In the genomic region with DNA sequence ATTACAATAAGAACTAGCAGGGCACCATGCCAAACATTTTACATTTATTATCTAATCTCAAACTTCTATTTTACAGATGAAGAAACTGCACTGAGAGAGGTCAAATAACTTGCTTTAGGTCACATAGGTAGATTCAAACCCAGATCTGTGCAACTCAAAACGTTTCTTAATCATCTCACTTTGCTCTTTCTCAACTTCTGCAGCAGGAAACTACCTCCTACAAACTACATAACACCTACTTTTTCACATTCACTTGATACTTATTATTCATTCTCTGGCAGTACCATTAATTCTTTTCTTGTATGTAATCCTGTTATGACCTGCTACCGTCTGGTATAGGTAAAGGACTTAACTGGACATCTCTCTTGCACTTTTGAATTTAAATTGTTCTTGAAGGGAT, we compare ENCODE assay signal across 25 cellular contexts.
"Had no signal": no experiment of that assay in that cellular context is flagged by ENCODE, and none has a peak within 500 bp of the region (broad histone marks: within the 10 kb centered on the region; RNA-seq: fewer than 3 reads in every experiment).

No MANE protein-coding gene starts in this region.

- H3K27me3 ChIP-seq: esophagus squamous epithelium, gastrocnemius medialis, suprapubic skin, tibial nerve had no signal

- H3K9me3 Mint-ChIP-seq: activated CD4-positive, alpha-beta T cell treated with anti-CD3 and anti-CD28 coated beads, Interleukin-2, amount 10 ng/mL, durations not matched to agents 24 days and 14 days; activated naive CD8-positive, alpha-beta T cell treated with anti-CD3 and anti-CD28 coated beads, Interleukin-2, amount 50 U/mL, for 24 hours; activated T-helper 1 cell treated with anti-CD3 and anti-CD28 coated beads, Interleukin-12 subunit alpha, Interleukin-12 subunit beta, Interleukin-2, Interleukin-4 antibody, amounts not matched to agents 30 ng/mL and 10 ng/mL and 1 ng/mL, durations not matched to agents 14 hours and 24 hours and 36 hours; dendritic cell treated with granulocyte-macrophage colony-stimulating factor and Interleukin-4, amounts not matched to agents 40 ng/mL and 50 ng/mL, for 4 days; memory B cell; naive B cell; neural crest cell; stimulated activated effector memory CD8-positive, alpha-beta T cell treated with anti-CD3 and anti-CD28 coated beads, Interleukin-12 subunit alpha, Interleukin-12 subunit beta, amount 100 ng/mL, for 72 hours had no signal

- H3K27ac Mint-ChIP-seq: activated CD4-positive, alpha-beta T cell treated with anti-CD3 and anti-CD28 coated beads, Interleukin-2, amount 10 ng/mL, durations not matched to agents 24 days and 14 days; activated CD8-positive, alpha-beta T cell treated with anti-CD3 and anti-CD28 coated beads, Interleukin-2, amount 10 ng/mL, durations not matched to agents 7 days and 5 days; activated naive CD8-positive, alpha-beta T cell treated with anti-CD3 and anti-CD28 coated beads, Interleukin-2, amount 50 U/mL, for 24 hours; activated T-helper 1 cell treated with anti-CD3 and anti-CD28 coated beads, Interleukin-12 subunit alpha, Interleukin-12 subunit beta, Interleukin-2, Interleukin-4 antibody, amounts not matched to agents 30 ng/mL and 10 ng/mL and 1 ng/mL, durations not matched to agents 14 hours and 24 hours and 36 hours; dendritic cell treated with granulocyte-macrophage colony-stimulating factor and Interleukin-4, amounts not matched to agents 40 ng/mL and 50 ng/mL, for 4 days; memory B cell; naive B cell; stimulated activated effector memory CD8-positive, alpha-beta T cell treated with anti-CD3 and anti-CD28 coated beads, Interleukin-12 subunit alpha, Interleukin-12 subunit beta, amount 100 ng/mL, for 72 hours; stimulated activated naive CD8-positive, alpha-beta T cell treated with anti-CD3 and anti-CD28 coated beads, Interleukin-15, amount 100 ng/mL, for 72 hours had no signal

- H3K27me3 Mint-ChIP-seq: memory B cell, naive B cell had no signal

- H3K9me3 ChIP-seq: esophagus squamous epithelium, gastrocnemius medialis, suprapubic skin, tibial nerve had no signal

- ATAC-seq: activated CD8-positive, alpha-beta T cell treated with anti-CD3 and anti-CD28 coated beads, Interleukin-2, amount 10 ng/mL, durations not matched to agents 7 days and 5 days; activated naive CD8-positive, alpha-beta T cell treated with anti-CD3 and anti-CD28 coated beads, Interleukin-2, amount 50 U/mL, for 24 hours; gastrocnemius medialis; sciatic nerve; stimulated activated effector memory CD8-positive, alpha-beta T cell treated with anti-CD3 and anti-CD28 coated beads, Interleukin-12 subunit alpha, Interleukin-12 subunit beta, amount 100 ng/mL, for 72 hours; stimulated activated naive CD8-positive, alpha-beta T cell treated with anti-CD3 and anti-CD28 coated beads, Interleukin-15, amount 100 ng/mL, for 72 hours had no signal

- H3K4me3 Mint-ChIP-seq: activated CD4-positive, alpha-beta T cell treated with anti-CD3 and anti-CD28 coated beads, Interleukin-2, amount 10 ng/mL, durations not matched to agents 24 days and 14 days; activated CD8-positive, alpha-beta T cell treated with anti-CD3 and anti-CD28 coated beads, Interleukin-2, amount 10 ng/mL, durations not matched to agents 7 days and 5 days; activated naive CD8-positive, alpha-beta T cell treated with anti-CD3 and anti-CD28 coated beads, Interleukin-2, amount 50 U/mL, for 24 hours; activated T-helper 1 cell treated with anti-CD3 and anti-CD28 coated beads, Interleukin-12 subunit alpha, Interleukin-12 subunit beta, Interleukin-2, Interleukin-4 antibody, amounts not matched to agents 30 ng/mL and 10 ng/mL and 1 ng/mL, durations not matched to agents 14 hours and 24 hours and 36 hours; dendritic cell treated with granulocyte-macrophage colony-stimulating factor and Interleukin-4, amounts not matched to agents 40 ng/mL and 50 ng/mL, for 4 days; memory B cell; naive B cell; neural crest cell; stimulated activated effector memory CD8-positive, alpha-beta T cell treated with anti-CD3 and anti-CD28 coated beads, Interleukin-12 subunit alpha, Interleukin-12 subunit beta, amount 100 ng/mL, for 72 hours; stimulated activated naive CD8-positive, alpha-beta T cell treated with anti-CD3 and anti-CD28 coated beads, Interleukin-15, amount 100 ng/mL, for 72 hours had no signal

- H3K36me3 Mint-ChIP-seq: stimulated activated effector memory CD8-positive, alpha-beta T cell treated with anti-CD3 and anti-CD28 coated beads, Interleukin-12 subunit alpha, Interleukin-12 subunit beta, amount 100 ng/mL, for 72 hours had no signal

- FAIRE-seq: small intestine, urothelium cell line had no signal

- H3K4me1 Mint-ChIP-seq: stimulated activated effector memory CD8-positive, alpha-beta T cell treated with anti-CD3 and anti-CD28 coated beads, Interleukin-12 subunit alpha, Interleukin-12 subunit beta, amount 100 ng/mL, for 72 hours; stimulated activated naive CD8-positive, alpha-beta T cell treated with anti-CD3 and anti-CD28 coated beads, Interleukin-15, amount 100 ng/mL, for 72 hours had no signal

- H3K4me3 ChIP-seq: esophagus squamous epithelium, gastrocnemius medialis, suprapubic skin, tibial nerve had no signal

- H3K27ac ChIP-seq: esophagus squamous epithelium, gastrocnemius medialis, suprapubic skin, tibial nerve had no signal

- DNase-seq: activated CD4-positive, alpha-beta T cell treated with anti-CD3 and anti-CD28 coated beads, Interleukin-2, amount 10 ng/mL, durations not matched to agents 24 days and 14 days; activated CD8-positive, alpha-beta T cell treated with anti-CD3 and anti-CD28 coated beads, Interleukin-2, amount 10 ng/mL, durations not matched to agents 7 days and 5 days; activated gamma-delta T cell; activated naive CD4-positive, alpha-beta T cell treated with anti-CD3 and anti-CD28 coated beads, Interleukin-2, amount 50 U/mL, for 16 hours; activated naive CD8-positive, alpha-beta T cell treated with anti-CD3 and anti-CD28 coated beads, Interleukin-2, amount 50 U/mL, for 24 hours; effector CD8-positive, alpha-beta T cell; esophagus squamous epithelium; gastrocnemius medialis; hypothalamus; naive B cell; occipital lobe; posterior cingulate gyrus; stimulated activated CD4-positive, alpha-beta T cell treated with anti-CD3 and anti-CD28 coated beads, Interleukin-2, amount 100 ng/mL, for 24 hours; stimulated activated naive CD8-positive, alpha-beta T cell treated with anti-CD3 and anti-CD28 coated beads, Interleukin-15, amount 100 ng/mL, for 72 hours; T-helper 2 cell had no signal

- H3K36me3 ChIP-seq: esophagus squamous epithelium, gastrocnemius medialis, suprapubic skin had no signal
